ENCODE assay signal across 1 cellular context in the genomic region with DNA sequence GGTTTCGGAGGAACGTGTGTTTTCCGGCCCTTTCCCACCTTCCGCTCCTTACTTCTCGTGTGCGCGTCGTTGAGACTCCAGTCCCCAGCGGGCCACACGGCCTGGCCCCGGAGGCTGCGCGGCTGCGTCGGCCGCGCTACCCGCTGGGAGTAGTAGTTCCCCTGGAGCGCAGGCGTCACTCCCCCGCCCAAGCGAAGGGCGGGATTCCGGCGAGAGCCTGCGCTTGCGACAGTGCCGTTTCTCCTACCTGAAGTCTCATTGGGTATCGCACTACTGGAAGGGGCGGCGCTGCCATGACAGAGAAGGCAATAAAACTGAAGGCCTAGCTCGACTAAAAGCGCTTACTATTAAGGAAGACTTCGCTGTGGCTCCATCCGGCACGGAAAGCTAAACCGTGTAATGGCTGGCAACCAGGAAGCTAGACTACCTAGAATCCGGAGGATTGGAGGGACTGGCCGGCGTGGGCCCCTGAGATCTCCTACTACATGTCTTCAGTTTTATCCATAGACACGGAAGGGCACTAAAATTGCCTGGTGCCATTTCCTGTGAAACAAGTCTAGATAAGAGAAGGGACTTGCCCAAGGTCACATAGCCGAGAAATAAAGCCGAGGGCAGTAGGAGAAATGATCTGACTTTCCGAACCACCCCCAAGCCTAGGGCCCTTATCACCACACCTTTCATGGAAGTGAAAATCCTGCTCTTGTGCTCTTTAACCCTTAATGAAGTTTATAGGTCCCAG.
TF ChIP-seq lines count a peak whose summit lies in the region.

No MANE protein-coding gene starts in this region.

TF ChIP-seq in K562, 482 proteins besides CTCF, POLR2A, EP300 and RAD21 (continued from another document and continues in another):
- TF ChIP-seq, protein P1, sequence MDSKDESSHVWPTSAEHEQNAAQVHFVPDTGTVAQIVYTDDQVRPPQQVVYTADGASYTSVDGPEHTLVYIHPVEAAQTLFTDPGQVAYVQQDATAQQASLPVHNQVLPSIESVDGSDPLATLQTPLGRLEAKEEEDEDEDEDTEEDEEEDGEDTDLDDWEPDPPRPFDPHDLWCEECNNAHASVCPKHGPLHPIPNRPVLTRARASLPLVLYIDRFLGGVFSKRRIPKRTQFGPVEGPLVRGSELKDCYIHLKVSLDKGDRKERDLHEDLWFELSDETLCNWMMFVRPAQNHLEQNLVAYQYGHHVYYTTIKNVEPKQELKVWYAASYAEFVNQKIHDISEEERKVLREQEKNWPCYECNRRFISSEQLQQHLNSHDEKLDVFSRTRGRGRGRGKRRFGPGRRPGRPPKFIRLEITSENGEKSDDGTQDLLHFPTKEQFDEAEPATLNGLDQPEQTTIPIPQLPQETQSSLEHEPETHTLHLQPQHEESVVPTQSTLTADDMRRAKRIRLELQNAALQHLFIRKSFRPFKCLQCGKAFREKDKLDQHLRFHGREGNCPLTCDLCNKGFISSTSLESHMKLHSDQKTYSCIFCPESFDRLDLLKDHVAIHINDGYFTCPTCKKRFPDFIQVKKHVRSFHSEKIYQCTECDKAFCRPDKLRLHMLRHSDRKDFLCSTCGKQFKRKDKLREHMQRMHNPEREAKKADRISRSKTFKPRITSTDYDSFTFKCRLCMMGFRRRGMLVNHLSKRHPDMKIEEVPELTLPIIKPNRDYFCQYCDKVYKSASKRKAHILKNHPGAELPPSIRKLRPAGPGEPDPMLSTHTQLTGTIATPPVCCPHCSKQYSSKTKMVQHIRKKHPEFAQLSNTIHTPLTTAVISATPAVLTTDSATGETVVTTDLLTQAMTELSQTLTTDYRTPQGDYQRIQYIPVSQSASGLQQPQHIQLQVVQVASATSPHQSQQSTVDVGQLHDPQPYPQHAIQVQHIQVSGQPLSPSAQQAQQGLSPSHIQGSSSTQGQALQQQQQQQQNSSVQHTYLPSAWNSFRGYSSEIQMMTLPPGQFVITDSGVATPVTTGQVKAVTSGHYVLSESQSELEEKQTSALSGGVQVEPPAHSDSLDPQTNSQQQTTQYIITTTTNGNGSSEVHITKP (IDR thresholded peaks at IDR 0.05; ENCODE audit: partially characterized antibody), result peak; percentile 6
- TF ChIP-seq, protein P2, sequence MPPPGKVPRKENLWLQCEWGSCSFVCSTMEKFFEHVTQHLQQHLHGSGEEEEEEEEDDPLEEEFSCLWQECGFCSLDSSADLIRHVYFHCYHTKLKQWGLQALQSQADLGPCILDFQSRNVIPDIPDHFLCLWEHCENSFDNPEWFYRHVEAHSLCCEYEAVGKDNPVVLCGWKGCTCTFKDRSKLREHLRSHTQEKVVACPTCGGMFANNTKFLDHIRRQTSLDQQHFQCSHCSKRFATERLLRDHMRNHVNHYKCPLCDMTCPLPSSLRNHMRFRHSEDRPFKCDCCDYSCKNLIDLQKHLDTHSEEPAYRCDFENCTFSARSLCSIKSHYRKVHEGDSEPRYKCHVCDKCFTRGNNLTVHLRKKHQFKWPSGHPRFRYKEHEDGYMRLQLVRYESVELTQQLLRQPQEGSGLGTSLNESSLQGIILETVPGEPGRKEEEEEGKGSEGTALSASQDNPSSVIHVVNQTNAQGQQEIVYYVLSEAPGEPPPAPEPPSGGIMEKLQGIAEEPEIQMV (tag; conservative IDR thresholded peaks at IDR 0.05; ENCODE audit: low read depth), result no peak; the same call in 1 of the 2 replicates
- no peak for TF ChIP-seq ZFPM2 (CRISPR knock-in tag; IDR thresholded peaks at IDR 0.05)
- peak; percentile 75 for TF ChIP-seq RNF2 (IDR thresholded peaks at IDR 0.05)
- TF ChIP-seq SRSF9 (IDR thresholded peaks at IDR 0.05; ENCODE audit: borderline replicate concordance, low read depth, low read length), result no peak
- TF ChIP-seq, protein P3, sequence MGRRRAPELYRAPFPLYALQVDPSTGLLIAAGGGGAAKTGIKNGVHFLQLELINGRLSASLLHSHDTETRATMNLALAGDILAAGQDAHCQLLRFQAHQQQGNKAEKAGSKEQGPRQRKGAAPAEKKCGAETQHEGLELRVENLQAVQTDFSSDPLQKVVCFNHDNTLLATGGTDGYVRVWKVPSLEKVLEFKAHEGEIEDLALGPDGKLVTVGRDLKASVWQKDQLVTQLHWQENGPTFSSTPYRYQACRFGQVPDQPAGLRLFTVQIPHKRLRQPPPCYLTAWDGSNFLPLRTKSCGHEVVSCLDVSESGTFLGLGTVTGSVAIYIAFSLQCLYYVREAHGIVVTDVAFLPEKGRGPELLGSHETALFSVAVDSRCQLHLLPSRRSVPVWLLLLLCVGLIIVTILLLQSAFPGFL (CRISPR knock-in tag; IDR thresholded peaks at IDR 0.05), result no peak
- peak; percentile 100 for TF ChIP-seq HCFC1 (IDR thresholded peaks at IDR 0.05; ENCODE audit: low read depth, low read length)
- TF ChIP-seq ZNF12 (CRISPR knock-in tag; IDR thresholded peaks at IDR 0.05), result 0 out of 2 replicates have a peak, but pooled peaks have one; percentile 11
- no peak for TF ChIP-seq ZBTB7A (IDR thresholded peaks at IDR 0.05; ENCODE audit: borderline replicate concordance, control insufficient read depth, low read depth, low read length)
- peak; percentile 99 for TF ChIP-seq SP1 (CRISPR knock-in tag; IDR thresholded peaks at IDR 0.05)
- no peak for TF ChIP-seq TCFL5 (CRISPR knock-in tag; conservative IDR thresholded peaks at IDR 0.05)
- TF ChIP-seq SRF (CRISPR knock-in tag; IDR thresholded peaks at IDR 0.05), result peak; percentile 29 to 71; a peak in 2 of 4 replicates
- TF ChIP-seq ZNF75A (CRISPR knock-in tag; IDR thresholded peaks at IDR 0.05), result no peak
- TF ChIP-seq KDM5B (IDR thresholded peaks at IDR 0.05; ENCODE audit: insufficient replicate concordance, low read depth, low read length), result peak; percentile 92
- no peak for TF ChIP-seq SAFB (IDR thresholded peaks at IDR 0.05; ENCODE audit: borderline replicate concordance, low read depth, low read length)
- peak; percentile 53; the same call in 1 of the 2 replicates for TF ChIP-seq ZNF3 (CRISPR knock-in tag; IDR thresholded peaks at IDR 0.05)
- no peak for TF ChIP-seq PURB (CRISPR knock-in tag; IDR thresholded peaks at IDR 0.05; ENCODE audit: low read depth)
- TF ChIP-seq HNRNPUL1 (IDR thresholded peaks at IDR 0.05; ENCODE audit: low read length), result peak; percentile 86; the same call in 1 of the 2 replicates
- no peak; the same call in 1 of the 2 replicates for TF ChIP-seq TGIF2 (CRISPR knock-in tag; IDR thresholded peaks at IDR 0.05)
- TF ChIP-seq, protein P4, sequence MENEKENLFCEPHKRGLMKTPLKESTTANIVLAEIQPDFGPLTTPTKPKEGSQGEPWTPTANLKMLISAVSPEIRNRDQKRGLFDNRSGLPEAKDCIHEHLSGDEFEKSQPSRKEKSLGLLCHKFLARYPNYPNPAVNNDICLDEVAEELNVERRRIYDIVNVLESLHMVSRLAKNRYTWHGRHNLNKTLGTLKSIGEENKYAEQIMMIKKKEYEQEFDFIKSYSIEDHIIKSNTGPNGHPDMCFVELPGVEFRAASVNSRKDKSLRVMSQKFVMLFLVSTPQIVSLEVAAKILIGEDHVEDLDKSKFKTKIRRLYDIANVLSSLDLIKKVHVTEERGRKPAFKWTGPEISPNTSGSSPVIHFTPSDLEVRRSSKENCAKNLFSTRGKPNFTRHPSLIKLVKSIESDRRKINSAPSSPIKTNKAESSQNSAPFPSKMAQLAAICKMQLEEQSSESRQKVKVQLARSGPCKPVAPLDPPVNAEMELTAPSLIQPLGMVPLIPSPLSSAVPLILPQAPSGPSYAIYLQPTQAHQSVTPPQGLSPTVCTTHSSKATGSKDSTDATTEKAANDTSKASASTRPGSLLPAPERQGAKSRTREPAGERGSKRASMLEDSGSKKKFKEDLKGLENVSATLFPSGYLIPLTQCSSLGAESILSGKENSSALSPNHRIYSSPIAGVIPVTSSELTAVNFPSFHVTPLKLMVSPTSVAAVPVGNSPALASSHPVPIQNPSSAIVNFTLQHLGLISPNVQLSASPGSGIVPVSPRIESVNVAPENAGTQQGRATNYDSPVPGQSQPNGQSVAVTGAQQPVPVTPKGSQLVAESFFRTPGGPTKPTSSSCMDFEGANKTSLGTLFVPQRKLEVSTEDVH (IDR thresholded peaks at IDR 0.05; ENCODE audit: low read depth, partially characterized antibody), result peak; percentile 11
- TF ChIP-seq ZNF717 (CRISPR knock-in tag; IDR thresholded peaks at IDR 0.05), result 0 out of 2 replicates have a peak, but pooled peaks have one; percentile 35
- TF ChIP-seq POLR2H (tag; IDR thresholded peaks at IDR 0.05; ENCODE audit: low read depth), result peak; percentile 98
- TF ChIP-seq PTTG1 (tag; IDR thresholded peaks at IDR 0.05; ENCODE audit: low read depth), result no peak
- no peak for TF ChIP-seq NFIX (CRISPR knock-in tag; IDR thresholded peaks at IDR 0.05; ENCODE audit: low read depth)
- no peak for TF ChIP-seq RBM17 (IDR thresholded peaks at IDR 0.05; ENCODE audit: borderline replicate concordance, low read depth, low read length)
- no peak for TF ChIP-seq COPS2 (conservative IDR thresholded peaks at IDR 0.05)
- TF ChIP-seq CBFA2T3 (IDR thresholded peaks at IDR 0.05), result no peak
- TF ChIP-seq TBL1XR1 (IDR thresholded peaks at IDR 0.05; ENCODE audit: low read length in 2 of 2), result peak in 1 of 2 experiments; percentile 33; a peak in 2 of 4 replicates
- TF ChIP-seq, protein P5, sequence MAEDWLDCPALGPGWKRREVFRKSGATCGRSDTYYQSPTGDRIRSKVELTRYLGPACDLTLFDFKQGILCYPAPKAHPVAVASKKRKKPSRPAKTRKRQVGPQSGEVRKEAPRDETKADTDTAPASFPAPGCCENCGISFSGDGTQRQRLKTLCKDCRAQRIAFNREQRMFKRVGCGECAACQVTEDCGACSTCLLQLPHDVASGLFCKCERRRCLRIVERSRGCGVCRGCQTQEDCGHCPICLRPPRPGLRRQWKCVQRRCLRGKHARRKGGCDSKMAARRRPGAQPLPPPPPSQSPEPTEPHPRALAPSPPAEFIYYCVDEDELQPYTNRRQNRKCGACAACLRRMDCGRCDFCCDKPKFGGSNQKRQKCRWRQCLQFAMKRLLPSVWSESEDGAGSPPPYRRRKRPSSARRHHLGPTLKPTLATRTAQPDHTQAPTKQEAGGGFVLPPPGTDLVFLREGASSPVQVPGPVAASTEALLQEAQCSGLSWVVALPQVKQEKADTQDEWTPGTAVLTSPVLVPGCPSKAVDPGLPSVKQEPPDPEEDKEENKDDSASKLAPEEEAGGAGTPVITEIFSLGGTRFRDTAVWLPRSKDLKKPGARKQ (CRISPR knock-in tag; IDR thresholded peaks at IDR 0.05), result no peak
- no peak for TF ChIP-seq ADNP (tag; IDR thresholded peaks at IDR 0.05)
- TF ChIP-seq, protein P6, sequence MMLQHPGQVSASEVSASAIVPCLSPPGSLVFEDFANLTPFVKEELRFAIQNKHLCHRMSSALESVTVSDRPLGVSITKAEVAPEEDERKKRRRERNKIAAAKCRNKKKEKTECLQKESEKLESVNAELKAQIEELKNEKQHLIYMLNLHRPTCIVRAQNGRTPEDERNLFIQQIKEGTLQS (IDR thresholded peaks at IDR 0.05), result no peak
- TF ChIP-seq, protein P6 (CRISPR knock-in tag; conservative IDR thresholded peaks at IDR 0.05), result 0 out of 2 replicates have a peak, but pooled peaks have one; percentile 4
